In genomic region chr16:2009791-2010510, GRCh38 we compare ENCODE assay signal across 8 cellular contexts. TPM values are rescaled to one million over a fixed set of nuclear protein-coding genes. Genes with fewer than 3 reads are reported as not detected.
DNase-seq lines count a peak whose midpoint lies in the region; ATAC-seq lines count a peak whose summit lies in the region.

Gene ZNF598, minus strand, starts transcription at chr16:2009821.

- peak within 1 kb of the TSS; percentile 85 for H3K9ac ChIP-seq in endocrine pancreas (ENCODE audit: control insufficient read depth, insufficient read depth, low read length)

- peak within 1 kb of the TSS; percentile 60 for H3K4me3 ChIP-seq in endocrine pancreas (ENCODE audit: control insufficient read depth, insufficient read depth, low read length)

- DNase-seq in AG20443 (ENCODE audit: low spot score) (peak; percentile 96), NCI-H82 (lab: John Stamatoyannopoulos, UW) (peak; percentile 91), mesenteric fat pad (ENCODE audit: low spot score) (peak; percentile 92)
- peak; percentile 73 for DNase-seq in stimulated activated CD8-positive, alpha-beta memory T cell treated with anti-CD3 and anti-CD28 coated beads, Interleukin-12 subunit alpha, Interleukin-12 subunit beta, amount 100 ng/mL, for 4 hours (ENCODE audit: low read depth)

- CTCF ChIA-PET in activated CD8-positive, alpha-beta memory T cell treated with anti-CD3 and anti-CD28 coated beads for 36 hours (lab: Charles Lee): interaction anchor here (0.6 kb wide), 1 partner anchor 13 kb away, joined by 3 read pairs; no protein-coding TSS in a partner anchor

- ATAC-seq in GM19043 (IDR thresholded peaks at IDR 0.05; ENCODE audit: low read depth, unreplicated experiment) (peak; percentile 90), HG03442 (IDR thresholded peaks at IDR 0.05; ENCODE audit: unreplicated experiment) (peak; percentile 74)

- POLR2A ChIA-PET in activated CD8-positive, alpha-beta memory T cell treated with anti-CD3 and anti-CD28 coated beads for 36 hours (lab: Charles Lee): no interaction called here

- H3K4me1 ChIP-seq in endocrine pancreas (ENCODE audit: control insufficient read depth, insufficient read depth, low read length): peaks cover 5% of the 10 kb centered on the region

- H3K27me3 ChIP-seq in endocrine pancreas (ENCODE audit: control insufficient read depth, insufficient read depth, low read length): no peaks in the 10 kb centered on the region

- H3K9me3 ChIP-seq in endocrine pancreas (ENCODE audit: control insufficient read depth, low read length): no peaks in the 10 kb centered on the region

- H3K36me3 ChIP-seq in endocrine pancreas (ENCODE audit: control insufficient read depth, insufficient read depth, low read length): no peaks in the 10 kb centered on the region

RNA-seq across cellular contexts. Expression of gene ZNF598, which starts in this region (rescaled TPM):
- total RNA-seq in activated CD8-positive, alpha-beta memory T cell treated with anti-CD3 and anti-CD28 coated beads for 36 hours: 10 to 100 TPM; 94.2 to 95.6 TPM
- total RNA-seq in mesenteric fat pad: 50.5 TPM

Comparison
In these comparisons a context has a peak if more than half of its experiments do, and no peak if none do; other contexts are left out.
1. Peak in every context shown above with its lines: DNase-seq, ATAC-seq and H3K4me3 ChIP-seq.